Comparison of ENCODE assay signal across 8 cellular contexts in genomic region chr15:78618490-78618934, GRCh38. TPM values are rescaled to one million over a fixed set of nuclear protein-coding genes. Genes with fewer than 3 reads are reported as not detected.
DNase-seq lines count a peak whose midpoint lies in the region; ATAC-seq and TF ChIP-seq lines count a peak whose summit lies in the region.

No MANE protein-coding gene starts in this region.

- H3K4me3 ChIP-seq in OCI-LY7 (ENCODE audit: low read depth, low read length, poor library complexity, severe bottlenecking) (no peak overlapping the region), muscle layer of colon (ENCODE audit: low read depth in 1 of 2, low read length in 2 of 2) (peak overlapping the region in 1 of 2 donors; percentile 28)

- H3K4me1 ChIP-seq in OCI-LY7 (ENCODE audit: insufficient read depth, low read length, poor library complexity, severe bottlenecking) (no peaks in the 10 kb centered on the region), muscle layer of colon (ENCODE audit: insufficient read depth, low read length) (peaks cover 20% of the 10 kb centered on the region)

- CTCF ChIA-PET in OCI-LY7 (lab: Charles Lee; ENCODE audit: unreplicated experiment) = no interaction called here

- intact Hi-C loops in OCI-LY7 (cut with micrococcal nuclease; ENCODE audit: unreplicated experiment) = loop anchor here (1.0 to 5.0 kb wide), 3 partner anchors 91 to 311 kb away; no protein-coding TSS in a partner anchor

- no peak overlapping the region for H3K27ac ChIP-seq in OCI-LY7 (ENCODE audit: low read depth, low read length, poor library complexity, severe bottlenecking)
- H3K27ac ChIP-seq in muscle layer of colon (ENCODE audit: low read depth, low read length) = peak overlapping the region; percentile 76

- H3K9ac ChIP-seq in muscle layer of colon (ENCODE audit: low read length) = no peak overlapping the region

- POLR2A ChIA-PET in OCI-LY7 (lab: Charles Lee) = no interaction called here

- no peak for TF ChIP-seq EP300 in Ishikawa (IDR thresholded peaks at IDR 0.05; ENCODE audit: borderline replicate concordance)

- H3K36me3 ChIP-seq in OCI-LY7 (ENCODE audit: insufficient read depth, low read length) (no peaks in the 10 kb centered on the region), muscle layer of colon (ENCODE audit: insufficient read depth, low read length) (no peaks in the 10 kb centered on the region)

- ATAC-seq in GM18511 (IDR thresholded peaks at IDR 0.05; ENCODE audit: unreplicated experiment) = no peak

- H3K9me3 ChIP-seq in OCI-LY7 (ENCODE audit: low read length) = no peaks in the 10 kb centered on the region
- no peaks in the 10 kb centered on the region for H3K9me3 ChIP-seq in muscle layer of colon (ENCODE audit: low read length)

- no peaks in the 10 kb centered on the region for H3K79me2 ChIP-seq in OCI-LY7 (ENCODE audit: insufficient read depth, low read depth, low read length)

- peak; percentile 89 for TF ChIP-seq RAD21 in Ishikawa (IDR thresholded peaks at IDR 0.05; ENCODE audit: low read depth)

- H3K27me3 ChIP-seq in muscle layer of colon (ENCODE audit: control insufficient read depth in 1 of 2, insufficient read depth in 2 of 2, low read length in 2 of 2) = peaks cover 4 to 18% of the 10 kb centered on the region in 2 donors

- H3K4me2 ChIP-seq in OCI-LY7 (ENCODE audit: low read length) = no peak overlapping the region

- no peak for TF ChIP-seq POLR2A in erythroblast (IDR thresholded peaks at IDR 0.05; ENCODE audit: low read length)

- peak; percentile 96 for TF ChIP-seq CTCF in OCI-LY7 (conservative IDR thresholded peaks at IDR 0.05; ENCODE audit: low read length)

- no TSS peak for BruUV-seq in OCI-LY7 (replicated peaks; lab: Mats Ljungman, UMichigan)

- H4K20me1 ChIP-seq in OCI-LY7 (ENCODE audit: insufficient read depth, low read length) = no peaks in the 10 kb centered on the region

- no peak overlapping the region for H2AFZ ChIP-seq in OCI-LY7 (ENCODE audit: low read length)

- H3K9me2 ChIP-seq in OCI-LY7 (ENCODE audit: insufficient read depth, low read length) = no peaks in the 10 kb centered on the region

- peak; percentile 82 for DNase-seq in COLO829 (ENCODE audit: low spot score)
- DNase-seq in OCI-LY7 (ENCODE audit: low spot score) = peak; percentile 83
- DNase-seq in activated CD8-positive, alpha-beta memory T cell treated with anti-CD3 and anti-CD28 coated beads, Interleukin-2, amount 50 U/mL, for 48 hours = peak; percentile 97
- peak; percentile 73 to 87 for DNase-seq in erythroblast (lab: John Stamatoyannopoulos, UW)
- peak; percentile 48 to 85 for DNase-seq in stimulated activated CD8-positive, alpha-beta memory T cell treated with anti-CD3 and anti-CD28 coated beads, Interleukin-4, amount 100 ng/mL, for 4 hours (ENCODE audit: low read depth in 2 of 2, low spot score in 1 of 2)

TF ChIP-seq in Ishikawa, 13 proteins besides CTCF, POLR2A, EP300 and RAD21:
- TF ChIP-seq NFIC (IDR thresholded peaks at IDR 0.05) (no peak), CEBPB (IDR thresholded peaks at IDR 0.05) (no peak), MAX (IDR thresholded peaks at IDR 0.05) (no peak), EGR1 (IDR thresholded peaks at IDR 0.05) (no peak), FOXM1 (IDR thresholded peaks at IDR 0.05; ENCODE audit: borderline replicate concordance, low read depth) (no peak), CREB1 (IDR thresholded peaks at IDR 0.05; ENCODE audit: low read depth) (no peak), TCF12 (IDR thresholded peaks at IDR 0.05; ENCODE audit: low read depth) (no peak), ZBTB7A (IDR thresholded peaks at IDR 0.05; ENCODE audit: low read depth) (no peak)

RNA-seq across cellular contexts. Expression of gene CHRNA3, which starts 2.3 kb away (rescaled TPM):
- total RNA-seq in OCI-LY7 (2014; rRNA removed; shearing (Covaris generic)) = not detected in 2 replicates
- total RNA-seq in OCI-LY7 (2022) = not detected in 2 replicates

RNA-seq across cellular contexts. Expression of gene CHRNB4, which starts 22.5 kb away (rescaled TPM):
- total RNA-seq in OCI-LY7 (2014; rRNA removed; shearing (Covaris generic)) = not detected in 2 replicates
- not detected in 2 replicates for total RNA-seq in OCI-LY7 (2022)

RNA-seq across cellular contexts. Expression of gene CHRNA5, which starts 53.2 kb away (rescaled TPM):
- total RNA-seq in OCI-LY7 (2014; rRNA removed; shearing (Covaris generic)) = 2.8 and 11.6 TPM in 2 replicates
- total RNA-seq in OCI-LY7 (2022) = 8.3 and 9.1 TPM in 2 replicates
